Comparison of ENCODE assay signal across 12 cellular contexts in the genomic region with DNA sequence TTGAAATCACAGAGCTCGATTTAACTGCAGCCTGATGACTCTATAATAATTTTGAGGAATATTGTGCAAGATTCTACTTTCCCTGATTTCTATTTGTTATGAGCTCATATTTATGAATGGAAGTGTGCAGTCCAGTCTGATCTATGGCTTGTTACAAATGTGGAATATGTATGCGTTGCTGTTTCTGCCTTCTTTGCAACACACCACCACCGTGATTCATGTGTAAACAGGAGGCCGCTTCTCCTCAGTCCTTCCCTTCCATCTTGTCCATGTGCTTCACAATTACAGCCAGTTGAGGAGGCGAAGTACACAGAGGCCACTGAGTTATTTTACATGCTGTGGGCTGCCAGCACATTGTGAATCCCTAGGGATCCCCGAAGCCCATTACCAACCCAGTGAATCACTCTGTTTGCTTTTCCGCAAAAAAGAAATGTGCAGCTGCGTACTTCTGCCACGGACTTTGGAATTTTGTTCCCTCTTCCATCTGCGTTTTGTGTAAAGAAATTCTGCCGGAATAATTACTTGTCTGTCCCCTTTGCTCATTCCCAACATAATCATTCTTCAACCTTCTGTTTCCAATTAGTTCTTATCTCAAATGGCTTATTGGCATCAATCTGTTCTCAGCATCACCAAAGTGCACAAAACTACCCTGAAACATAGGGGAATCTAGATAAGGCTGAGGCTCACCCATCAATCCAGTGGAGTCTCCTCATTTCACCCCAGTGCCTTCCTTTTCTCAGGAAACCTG.
A peak's percentile ranks its signal among the peaks of the same experiment; 100 is the strongest.
DNase-seq lines count a peak whose midpoint lies in the region; ATAC-seq and TF ChIP-seq lines count a peak whose summit lies in the region.
"Had no signal": no experiment of that assay in that cellular context is flagged by ENCODE, and none has a peak within 500 bp of the region (broad histone marks: within the 10 kb centered on the region; RNA-seq: fewer than 3 reads in every experiment).

No MANE protein-coding gene starts in this region.

- H3K4me1 ChIP-seq in ACC112 (ENCODE audit: control insufficient read depth, insufficient read depth, low read length, unreplicated experiment) (peaks cover 32% of the 10 kb centered on the region), mesendoderm (ENCODE audit: control insufficient read depth, low read depth, low read length) (no peaks in the 10 kb centered on the region)

- peak; percentile 41 for DNase-seq in NCI-H1436 (lab: John Stamatoyannopoulos, UW)
- DNase-seq in mesendoderm, result no peak
- no peak for DNase-seq in effector CD8-positive, alpha-beta T cell (lab: John Stamatoyannopoulos, UW)
- DNase-seq in middle frontal gyrus (ENCODE audit: extremely low spot score, low spot score), result no peak
- no peak for DNase-seq in stimulated activated naive CD8-positive, alpha-beta T cell treated with anti-CD3 and anti-CD28 coated beads, Interleukin-15, amount 100 ng/mL, for 72 hours
- DNase-seq: activated CD4-positive, CD25-positive, alpha-beta regulatory T cell; activated effector memory CD4-positive, alpha-beta T cell treated with Interleukin-2 at 50 U/mL for 16 hours; KG1; stimulated activated naive B cell treated with anti-CD40 and anti-IgM and Interleukin-4, amounts not matched to agents 10 μg/mL and 1 μg/mL and 100 μg/mL, for 72 hours had no signal

- H3K4me3 Mint-ChIP-seq in brain, result peak overlapping the region in 1 of 5 experiments; percentile 3
- no peak overlapping the region for H3K4me3 Mint-ChIP-seq in stimulated activated naive CD8-positive, alpha-beta T cell treated with anti-CD3 and anti-CD28 coated beads, Interleukin-15, amount 100 ng/mL, for 72 hours
- H3K4me3 Mint-ChIP-seq: stimulated activated naive B cell treated with anti-CD40 and anti-IgM and Interleukin-4, amounts not matched to agents 10 μg/mL and 1 μg/mL and 100 μg/mL, for 72 hours had no signal

- no peak overlapping the region for H3K4me2 ChIP-seq in mesendoderm (ENCODE audit: low read length)

- peaks cover 0 to 3% (median 0%) of the 10 kb centered on the region in 5 experiments for H3K9me3 Mint-ChIP-seq in brain
- H3K9me3 Mint-ChIP-seq in stimulated activated naive CD8-positive, alpha-beta T cell treated with anti-CD3 and anti-CD28 coated beads, Interleukin-15, amount 100 ng/mL, for 72 hours, result no peaks in the 10 kb centered on the region
- H3K9me3 Mint-ChIP-seq: stimulated activated naive B cell treated with anti-CD40 and anti-IgM and Interleukin-4, amounts not matched to agents 10 μg/mL and 1 μg/mL and 100 μg/mL, for 72 hours had no signal

- no peak overlapping the region for H3K9ac ChIP-seq in mesendoderm (ENCODE audit: low read length)

- no peaks in the 10 kb centered on the region for H3K36me3 Mint-ChIP-seq in brain
- H3K36me3 Mint-ChIP-seq: stimulated activated naive B cell treated with anti-CD40 and anti-IgM and Interleukin-4, amounts not matched to agents 10 μg/mL and 1 μg/mL and 100 μg/mL, for 72 hours had no signal

- no peak overlapping the region for H2BK5ac ChIP-seq in mesendoderm (ENCODE audit: low read length)

- peak overlapping the region; percentile 78 for H2AFZ ChIP-seq in ACC112 (ENCODE audit: low read length, unreplicated experiment)

- H2BK15ac ChIP-seq in mesendoderm (replicated peaks; ENCODE audit: low read depth), result no peak overlapping the region

- H4K8ac ChIP-seq in mesendoderm (ENCODE audit: low read depth, low read length), result no peak overlapping the region

- H3K27me3 ChIP-seq in ACC112 (ENCODE audit: insufficient read depth, low read length) (no peaks in the 10 kb centered on the region), mesendoderm (ENCODE audit: insufficient read depth, low read length, poor library complexity) (no peaks in the 10 kb centered on the region)

- H3K4me1 Mint-ChIP-seq in brain, result peaks cover 25% of the 10 kb centered on the region
- no peaks in the 10 kb centered on the region for H3K4me1 Mint-ChIP-seq in stimulated activated naive CD8-positive, alpha-beta T cell treated with anti-CD3 and anti-CD28 coated beads, Interleukin-15, amount 100 ng/mL, for 72 hours
- H3K4me1 Mint-ChIP-seq: stimulated activated naive B cell treated with anti-CD40 and anti-IgM and Interleukin-4, amounts not matched to agents 10 μg/mL and 1 μg/mL and 100 μg/mL, for 72 hours had no signal

- H2AK5ac ChIP-seq in mesendoderm (ENCODE audit: low read length), result no peak overlapping the region

- H3K18ac ChIP-seq in mesendoderm (ENCODE audit: low read length), result no peak overlapping the region

- no peaks in the 10 kb centered on the region for H3K79me1 ChIP-seq in mesendoderm (ENCODE audit: low read length)

- H3K27ac ChIP-seq in ACC112 (ENCODE audit: low read depth, low read length), result peak overlapping the region; percentile 89
- no peak overlapping the region for H3K27ac ChIP-seq in mesendoderm (ENCODE audit: low read depth, low read length)

- H3K56ac ChIP-seq in mesendoderm (ENCODE audit: low read length), result peak overlapping the region; percentile 10

- WGBS in mesendoderm (ENCODE audit: extremely low coverage, insufficient coverage, low lambda C conversion rate), result no CpG with 5 or more reads among the region's 11 CpGs

- no peak for ATAC-seq in stimulated activated naive CD8-positive, alpha-beta T cell treated with anti-CD3 and anti-CD28 coated beads, Interleukin-15, amount 100 ng/mL, for 72 hours
- no peak for ATAC-seq in HG02885 (IDR thresholded peaks at IDR 0.05; ENCODE audit: poor library complexity, unreplicated experiment)
- ATAC-seq: stimulated activated naive B cell treated with anti-CD40 and anti-IgM and Interleukin-4, amounts not matched to agents 10 μg/mL and 1 μg/mL and 100 μg/mL, for 72 hours had no signal

- H3K4ac ChIP-seq in mesendoderm (ENCODE audit: low read depth, low read length), result no peak overlapping the region

- TF ChIP-seq CTCF in brain (conservative IDR thresholded peaks at IDR 0.05), result no peak

- H2BK120ac ChIP-seq in mesendoderm (ENCODE audit: low read depth, low read length), result no peak overlapping the region

- no peaks in the 10 kb centered on the region for H3K27me3 Mint-ChIP-seq in brain
- peaks cover 20% of the 10 kb centered on the region for H3K27me3 Mint-ChIP-seq in stimulated activated naive CD8-positive, alpha-beta T cell treated with anti-CD3 and anti-CD28 coated beads, Interleukin-15, amount 100 ng/mL, for 72 hours
- H3K27me3 Mint-ChIP-seq: stimulated activated naive B cell treated with anti-CD40 and anti-IgM and Interleukin-4, amounts not matched to agents 10 μg/mL and 1 μg/mL and 100 μg/mL, for 72 hours had no signal

- H3K27ac Mint-ChIP-seq in brain, result peak overlapping the region in 3 of 5 experiments; percentile 49 to 93 (median 84)
- H3K27ac Mint-ChIP-seq in stimulated activated naive CD8-positive, alpha-beta T cell treated with anti-CD3 and anti-CD28 coated beads, Interleukin-15, amount 100 ng/mL, for 72 hours, result no peak overlapping the region
- H3K27ac Mint-ChIP-seq: stimulated activated naive B cell treated with anti-CD40 and anti-IgM and Interleukin-4, amounts not matched to agents 10 μg/mL and 1 μg/mL and 100 μg/mL, for 72 hours had no signal

- H3K79me2 ChIP-seq in ACC112 (ENCODE audit: control insufficient read depth, insufficient read depth, low read length, unreplicated experiment) (no peaks in the 10 kb centered on the region), mesendoderm (ENCODE audit: control insufficient read depth, insufficient read depth, low read length) (no peaks in the 10 kb centered on the region)

- H3K36me3 ChIP-seq in ACC112 (ENCODE audit: insufficient read depth, low read length) (no peaks in the 10 kb centered on the region), mesendoderm (ENCODE audit: control insufficient read depth, insufficient read depth, low read length) (no peaks in the 10 kb centered on the region)

- H3K4me3 ChIP-seq in ACC112 (ENCODE audit: low read depth, low read length) (peak overlapping the region; percentile 60), mesendoderm (ENCODE audit: low read length) (no peak overlapping the region)

- no peak overlapping the region for H4K5ac ChIP-seq in mesendoderm (ENCODE audit: low read length)

- no peak overlapping the region for H3K23ac ChIP-seq in mesendoderm (ENCODE audit: low read length)

Comparison
In these comparisons a context has a peak if more than half of its experiments do, and no peak if none do; other contexts are left out.
1. H3K27ac Mint-ChIP-seq: peak in brain (3 of 5); none in stimulated activated naive CD8-positive, alpha-beta T cell treated with anti-CD3 and anti-CD28 coated beads, Interleukin-15, amount 100 ng/mL, for 72 hours (0 of 2).